Comparison of ENCODE assay signal across 18 cellular contexts in the genomic region with DNA sequence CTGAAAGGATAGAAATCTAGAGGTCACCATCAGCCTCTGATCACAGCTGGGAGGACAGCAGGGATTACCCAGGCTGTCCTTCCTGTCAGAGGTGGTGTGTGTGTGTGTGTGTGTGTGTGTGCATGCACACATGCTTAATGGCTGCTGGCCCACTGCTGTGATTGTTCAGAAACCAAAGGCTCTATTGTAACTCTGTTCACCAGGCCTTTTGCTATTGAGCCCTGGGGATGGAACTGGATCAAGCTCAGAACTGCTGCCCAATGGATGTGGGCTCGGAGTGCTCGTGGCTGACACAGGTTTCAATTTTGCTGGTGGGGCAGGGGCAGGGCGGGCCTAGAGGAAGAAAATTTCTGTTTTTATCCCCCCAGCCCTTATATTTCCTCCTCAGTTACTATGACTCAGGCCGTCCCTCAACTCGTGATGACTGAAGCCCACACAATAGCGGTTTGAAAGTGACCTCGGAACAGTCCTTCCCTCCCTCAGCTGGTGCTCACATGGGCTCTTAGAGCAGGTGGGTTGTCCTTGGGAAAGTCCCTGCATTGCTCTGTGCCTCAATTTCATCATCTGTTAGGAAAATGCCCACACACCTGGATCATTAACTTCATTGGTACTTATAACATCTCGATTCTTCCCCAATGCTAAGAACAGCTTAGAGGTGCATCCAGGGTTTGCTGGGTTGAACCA.
DNase-seq lines count a peak whose midpoint lies in the region; ATAC-seq, FAIRE-seq and TF ChIP-seq lines count a peak whose summit lies in the region.
"Had no signal": no experiment of that assay in that cellular context is flagged by ENCODE, and none has a peak within 500 bp of the region (broad histone marks: within the 10 kb centered on the region; RNA-seq: fewer than 3 reads in every experiment).

No MANE protein-coding gene starts in this region.

- ATAC-seq in HG03097 (IDR thresholded peaks at IDR 0.05; ENCODE audit: low FRiP score, unreplicated experiment) = no peak
- no peak for ATAC-seq in GM19351 (IDR thresholded peaks at IDR 0.05; ENCODE audit: unreplicated experiment)
- ATAC-seq in GM23338 = no peak
- ATAC-seq: left lung had no signal

- H3K23ac ChIP-seq in trophoblast cell (ENCODE audit: low read length) = no peak overlapping the region

- no peaks in the 10 kb centered on the region for H3K36me3 Mint-ChIP-seq in GM23338 (ENCODE audit: low read depth)

- H3K9me3 ChIP-seq in trophoblast cell (ENCODE audit: insufficient read depth, low read depth, low read length) = no peaks in the 10 kb centered on the region
- H3K9me3 ChIP-seq: BLaER1 treated with 17β-estradiol and CSF1 and Interleukin-3, amounts not matched to agents 10 nM and 100 nM; left lung; pancreas had no signal

- no peak for FAIRE-seq in frontal cortex (lab: Jason Lieb, UNC)
- FAIRE-seq: HTR-8/SVneo, pancreas had no signal

- no peak overlapping the region for H3K18ac ChIP-seq in trophoblast cell (ENCODE audit: low read length)

- peak overlapping the region; percentile 17 for H4K8ac ChIP-seq in trophoblast cell (ENCODE audit: low read depth, low read length)

- H3K4me2 ChIP-seq in trophoblast cell (ENCODE audit: low read length) = no peak overlapping the region
- no peak overlapping the region for H3K4me2 ChIP-seq in GM23338

- H4K91ac ChIP-seq in trophoblast cell (ENCODE audit: low read depth, low read length) = peak overlapping the region; percentile 45

- peaks cover 23 to 41% of the 10 kb centered on the region in 2 experiments for H3K4me1 ChIP-seq in trophoblast cell (ENCODE audit: control insufficient read depth in 1 of 2, insufficient read depth in 2 of 2, low read length in 2 of 2)
- H3K4me1 ChIP-seq in GM23338 (ENCODE audit: insufficient read depth) = no peaks in the 10 kb centered on the region
- H3K4me1 ChIP-seq: left lung, pancreas had no signal

- peak overlapping the region; percentile 21 for H2BK12ac ChIP-seq in trophoblast cell (ENCODE audit: low read length)

- peaks cover 28% of the 10 kb centered on the region for H3K79me1 ChIP-seq in trophoblast cell (ENCODE audit: low read length)

- no peak overlapping the region for H2AK5ac ChIP-seq in trophoblast cell (ENCODE audit: low read length)

- no peaks in the 10 kb centered on the region for H3K9me2 ChIP-seq in GM23338 (ENCODE audit: insufficient read depth)

- H3K9me3 Mint-ChIP-seq in GM23338 = 0 out of 3 replicates have a peak, but pooled peaks cover under 1% of the 10 kb centered on the region
- H3K9me3 Mint-ChIP-seq: activated T-helper 1 cell treated with anti-CD3 and anti-CD28 coated beads, Interleukin-12 subunit alpha, Interleukin-12 subunit beta, Interleukin-2, Interleukin-4 antibody, amounts not matched to agents 30 ng/mL and 10 ng/mL and 1 ng/mL, durations not matched to agents 14 hours and 24 hours and 36 hours; central memory CD8-positive, alpha-beta T cell; stimulated activated naive CD8-positive, alpha-beta T cell treated with anti-CD3 and anti-CD28 coated beads, Interleukin-15, Interleukin-2, amounts not matched to agents 100 ng/mL and 50 ng/mL, for 24 hours had no signal

- H3K27ac ChIP-seq in trophoblast cell (ENCODE audit: low read depth, low read length) (peak overlapping the region; percentile 24), GM23338 (ENCODE audit: low read depth) (no peak overlapping the region)
- H3K27ac ChIP-seq: BLaER1 treated with 17β-estradiol and CSF1 and Interleukin-3, amounts not matched to agents 10 nM and 100 nM; left lung had no signal

- TF ChIP-seq CTCF in GM12865 (IDR thresholded peaks at IDR 0.05; ENCODE audit: insufficient read depth, low read depth, low read length, missing control alignments) (no peak), GM23338 (conservative IDR thresholded peaks at IDR 0.05; ENCODE audit: low read depth in 2 of 2) (no peak)

- H4K20me1 ChIP-seq in GM23338 (replicated peaks; ENCODE audit: insufficient read depth) = no peaks in the 10 kb centered on the region

- no peak overlapping the region for H2BK5ac ChIP-seq in trophoblast cell (ENCODE audit: low read depth, low read length, poor library complexity)

- no peaks in the 10 kb centered on the region for H3F3A ChIP-seq in GM23338 (replicated peaks; ENCODE audit: low read depth)

- H2BK120ac ChIP-seq in trophoblast cell (ENCODE audit: insufficient read depth, low read length, poor library complexity) = peak overlapping the region; percentile 20

- H3K27ac Mint-ChIP-seq in GM23338 = no peak overlapping the region
- H3K27ac Mint-ChIP-seq: activated T-helper 1 cell treated with anti-CD3 and anti-CD28 coated beads, Interleukin-12 subunit alpha, Interleukin-12 subunit beta, Interleukin-2, Interleukin-4 antibody, amounts not matched to agents 30 ng/mL and 10 ng/mL and 1 ng/mL, durations not matched to agents 14 hours and 24 hours and 36 hours; stimulated activated naive CD8-positive, alpha-beta T cell treated with anti-CD3 and anti-CD28 coated beads, Interleukin-15, Interleukin-2, amounts not matched to agents 100 ng/mL and 50 ng/mL, for 24 hours had no signal

- no CpG with 5 or more reads among the region's 8 CpGs for WGBS in trophoblast cell (ENCODE audit: extremely low coverage, insufficient coverage, insufficient read length)

- H3K36me3 ChIP-seq in trophoblast cell (ENCODE audit: control insufficient read depth in 1 of 2, insufficient read depth in 2 of 2, low read length in 2 of 2) (no peaks in the 10 kb centered on the region), GM23338 (ENCODE audit: insufficient read depth) (no peaks in the 10 kb centered on the region)
- H3K36me3 ChIP-seq: BLaER1 treated with 17β-estradiol and CSF1 and Interleukin-3, amounts not matched to agents 10 nM and 100 nM; left lung; pancreas had no signal

- no peak overlapping the region for H4K12ac ChIP-seq in trophoblast cell (ENCODE audit: low read depth, low read length)

- DNase-seq in GM12865 (ENCODE audit: low read depth) (peak; percentile 20), anterior cingulate cortex (lab: John Stamatoyannopoulos, UW) (peak in 41 of 58 donors; percentile 12 to 87 (median 49)), frontal cortex (ENCODE audit: low spot score in 2 of 2) (peak; percentile 26 to 38), trophoblast cell (no peak), GM23338 (ENCODE audit: low spot score) (no peak)
- no peak for DNase-seq in activated CD4-positive, CD25-positive, alpha-beta regulatory T cell treated with anti-CD3 and anti-CD28 coated beads, Interleukin-2, amount 50 U/mL, for 72 hours
- DNase-seq: activated CD4-positive, CD25-positive, alpha-beta regulatory T cell; left lung; NCI-H526 treated with DMSO at 0.1 percent for 48 hours; pancreas; stimulated activated CD4-positive, alpha-beta T cell treated with anti-CD3 and anti-CD28 coated beads, Interleukin-2, amount 100 ng/mL, for 48 hours had no signal

- no peak overlapping the region for H2AFZ ChIP-seq in trophoblast cell (ENCODE audit: insufficient read depth, low read length, poor library complexity)
- H2AFZ ChIP-seq in GM23338 = no peak overlapping the region

- H3K14ac ChIP-seq in trophoblast cell (ENCODE audit: low read length) = no peak overlapping the region

- H3K4me3 Mint-ChIP-seq in GM23338 = no peak overlapping the region
- H3K4me3 Mint-ChIP-seq: activated T-helper 1 cell treated with anti-CD3 and anti-CD28 coated beads, Interleukin-12 subunit alpha, Interleukin-12 subunit beta, Interleukin-2, Interleukin-4 antibody, amounts not matched to agents 30 ng/mL and 10 ng/mL and 1 ng/mL, durations not matched to agents 14 hours and 24 hours and 36 hours; central memory CD8-positive, alpha-beta T cell; stimulated activated naive CD8-positive, alpha-beta T cell treated with anti-CD3 and anti-CD28 coated beads, Interleukin-15, Interleukin-2, amounts not matched to agents 100 ng/mL and 50 ng/mL, for 24 hours had no signal

- H3K4me3 ChIP-seq in GM12865 (ENCODE audit: low read depth, low read length) (no peak overlapping the region), trophoblast cell (ENCODE audit: low read depth, low read length) (no peak overlapping the region), GM23338 (no peak overlapping the region)
- H3K4me3 ChIP-seq: BLaER1 treated with 17β-estradiol and CSF1 and Interleukin-3, amounts not matched to agents 10 nM and 100 nM; left lung; pancreas had no signal

- peaks cover 8% of the 10 kb centered on the region; the same call in 2 of the 3 replicates for H3K4me1 Mint-ChIP-seq in GM23338
- H3K4me1 Mint-ChIP-seq: central memory CD8-positive, alpha-beta T cell had no signal

- H3K79me2 ChIP-seq in trophoblast cell (ENCODE audit: control insufficient read depth, insufficient read depth, low read length, poor library complexity) = peaks cover 10% of the 10 kb centered on the region
- no peaks in the 10 kb centered on the region for H3K79me2 ChIP-seq in GM23338 (replicated peaks; ENCODE audit: insufficient read depth)

- H3K4ac ChIP-seq in trophoblast cell (ENCODE audit: low read depth, low read length) = no peak overlapping the region

- no peak overlapping the region for H3K9ac ChIP-seq in trophoblast cell (ENCODE audit: low read length)
- H3K9ac ChIP-seq: BLaER1 treated with 17β-estradiol and CSF1 and Interleukin-3, amounts not matched to agents 10 nM and 100 nM had no signal

- peaks cover 3% of the 10 kb centered on the region for H3K27me3 Mint-ChIP-seq in GM23338 (ENCODE audit: insufficient read depth, low read depth, poor library complexity)

- H3K27me3 ChIP-seq in trophoblast cell (ENCODE audit: insufficient read depth, low read length) (no peaks in the 10 kb centered on the region), GM23338 (ENCODE audit: insufficient read depth) (no peaks in the 10 kb centered on the region)
- H3K27me3 ChIP-seq: BLaER1 treated with 17β-estradiol and CSF1 and Interleukin-3, amounts not matched to agents 10 nM and 100 nM; left lung; pancreas had no signal

TF ChIP-seq in GM23338, 12 proteins besides CTCF, POLR2A, EP300 and RAD21 (continues in another document):
- no peak for TF ChIP-seq EZH2phosphoT487 (IDR thresholded peaks at IDR 0.05; ENCODE audit: unreplicated experiment)
- no peak for TF ChIP-seq NANOG (IDR thresholded peaks at IDR 0.05; ENCODE audit: borderline replicate concordance)

Comparison
In these comparisons a context has a peak if more than half of its experiments do, and no peak if none do; other contexts are left out.
1. DNase-seq: peak in GM12865 (single experiment), anterior cingulate cortex (41 of 58) and frontal cortex (2 of 2); none in trophoblast cell (0 of 2), GM23338 (single experiment) and activated CD4-positive, CD25-positive, alpha-beta regulatory T cell treated with anti-CD3 and anti-CD28 coated beads, Interleukin-2, amount 50 U/mL, for 72 hours (single experiment).